ENCODE assay signal across 30 cellular contexts in the genomic region with DNA sequence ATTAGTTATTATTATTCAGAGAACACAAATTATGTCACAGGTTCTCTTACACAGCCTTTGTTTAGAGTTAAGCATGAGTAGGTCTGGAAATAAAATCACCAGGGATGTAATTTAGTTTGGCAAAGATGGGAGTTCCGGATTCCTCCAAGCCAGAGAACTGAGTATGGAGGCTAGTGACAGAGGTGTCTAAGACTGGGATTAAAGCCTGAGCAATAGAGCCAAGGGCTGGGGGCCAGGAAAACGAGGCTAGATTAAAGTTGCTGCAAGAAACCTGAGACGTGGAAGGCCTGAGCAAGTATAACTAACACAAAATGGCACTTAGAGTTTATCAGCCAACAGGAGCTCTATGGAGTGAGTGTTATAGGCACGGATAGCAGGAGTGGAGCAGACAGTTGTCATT.
"Had no signal": no experiment of that assay in that cellular context is flagged by ENCODE, and none has a peak within 500 bp of the region (broad histone marks: within the 10 kb centered on the region; RNA-seq: fewer than 3 reads in every experiment).

No MANE protein-coding gene starts in this region.

- H3K36me3 ChIP-seq: adrenal gland, cardiac muscle cell, colonic mucosa, esophagus squamous epithelium, gastroesophageal sphincter had no signal

- H3K27ac ChIP-seq: adrenal gland, body of pancreas, cardiac muscle cell, colonic mucosa, epithelial cell of prostate, esophagus squamous epithelium, gastroesophageal sphincter had no signal

- DNase-seq: activated CD4-positive, alpha-beta memory T cell treated with anti-CD3 and anti-CD28 coated beads for 36 hours; activated CD4-positive, alpha-beta T cell treated with anti-CD3 and anti-CD28 coated beads for 36 hours; activated CD4-positive, alpha-beta T cell treated with anti-CD3 and anti-CD28 coated beads, Interleukin-2, amount 10 ng/mL, durations not matched to agents 24 days and 14 days; activated CD4-positive, CD25-positive, alpha-beta regulatory T cell; activated CD4-positive, CD25-positive, alpha-beta regulatory T cell treated with anti-CD3 and anti-CD28 coated beads, Interleukin-2, amount 50 U/mL, for 72 hours; activated CD8-positive, alpha-beta memory T cell treated with anti-CD3 and anti-CD28 coated beads, Interleukin-2, amount 10 ng/mL, durations not matched to agents 7 days and 5 days; activated CD8-positive, alpha-beta memory T cell treated with anti-CD3 and anti-CD28 coated beads, Interleukin-2, amount 50 U/mL, for 4 hours; activated CD8-positive, alpha-beta T cell treated with anti-CD3 and anti-CD28 coated beads, Interleukin-2, amount 10 ng/mL, durations not matched to agents 7 days and 5 days; activated effector memory CD4-positive, alpha-beta T cell treated with anti-CD3 and anti-CD28 coated beads, Interleukin-2, amount 50 U/mL, for 16 hours; activated naive CD4-positive, alpha-beta T cell treated with anti-CD3 and anti-CD28 coated beads for 36 hours; activated naive CD8-positive, alpha-beta T cell treated with anti-CD3 and anti-CD28 coated beads for 36 hours; activated naive CD8-positive, alpha-beta T cell treated with anti-CD3 and anti-CD28 coated beads, Interleukin-2, amount 50 U/mL, for 24 hours; activated T-cell treated with anti-CD3 and anti-CD28 coated beads, Interleukin-2, amount 50 U/mL, for 1 hour; activated T-cell treated with anti-CD3 and anti-CD28 coated beads, Interleukin-2, amount 50 U/mL, for 48 hours; adrenal gland; amygdala; body of pancreas; central memory CD4-positive, alpha-beta T cell; cerebellar nuclear complex; colonic mucosa; effector CD8-positive, alpha-beta T cell; esophagus squamous epithelium; foreskin melanocyte; T-helper 2 cell had no signal

- H3K27me3 Mint-ChIP-seq: activated CD4-positive, alpha-beta memory T cell treated with anti-CD3 and anti-CD28 coated beads for 36 hours; activated CD4-positive, alpha-beta T cell treated with anti-CD3 and anti-CD28 coated beads for 36 hours; activated CD4-positive, alpha-beta T cell treated with anti-CD3 and anti-CD28 coated beads, Interleukin-2, amount 10 ng/mL, durations not matched to agents 24 days and 14 days; activated CD8-positive, alpha-beta memory T cell treated with anti-CD3 and anti-CD28 coated beads, Interleukin-2, amount 10 ng/mL, durations not matched to agents 7 days and 5 days; activated naive CD4-positive, alpha-beta T cell treated with anti-CD3 and anti-CD28 coated beads, Interleukin-2, amount 50 U/mL, for 24 hours; activated naive CD8-positive, alpha-beta T cell treated with anti-CD3 and anti-CD28 coated beads for 36 hours; activated naive CD8-positive, alpha-beta T cell treated with anti-CD3 and anti-CD28 coated beads, Interleukin-2, amount 50 U/mL, for 24 hours had no signal

- H3K27me3 ChIP-seq: adrenal gland, body of pancreas, cardiac muscle cell, colonic mucosa, esophagus squamous epithelium, gastroesophageal sphincter had no signal

- H3K9me3 Mint-ChIP-seq: activated CD4-positive, alpha-beta memory T cell treated with anti-CD3 and anti-CD28 coated beads for 36 hours; activated CD4-positive, alpha-beta T cell treated with anti-CD3 and anti-CD28 coated beads, Interleukin-2, amount 10 ng/mL, durations not matched to agents 24 days and 14 days; activated naive CD4-positive, alpha-beta T cell treated with anti-CD3 and anti-CD28 coated beads for 36 hours; activated naive CD4-positive, alpha-beta T cell treated with anti-CD3 and anti-CD28 coated beads, Interleukin-2, amount 50 U/mL, for 24 hours; activated naive CD8-positive, alpha-beta T cell treated with anti-CD3 and anti-CD28 coated beads for 36 hours; activated naive CD8-positive, alpha-beta T cell treated with anti-CD3 and anti-CD28 coated beads, Interleukin-2, amount 50 U/mL, for 24 hours; activated T-helper 1 cell treated with anti-CD3 and anti-CD28 coated beads, Interleukin-12 subunit alpha, Interleukin-12 subunit beta, Interleukin-2, Interleukin-4 antibody, amounts not matched to agents 30 ng/mL and 10 ng/mL and 1 ng/mL, durations not matched to agents 14 hours and 24 hours and 36 hours; activated T-helper 2 cell treated with anti-CD3 and anti-CD28 coated beads, Interferon-gamma antibody, Interleukin-2, Interleukin-4, amounts not matched to agents 10 μg/mL and 5 μg/mL and 100 μg/mL, durations not matched to agents 14 hours and 24 hours and 36 hours had no signal

- H3K4me1 ChIP-seq: adrenal gland, body of pancreas, colonic mucosa, esophagus squamous epithelium, gastroesophageal sphincter had no signal

- ATAC-seq: activated CD4-positive, alpha-beta T cell treated with anti-CD3 and anti-CD28 coated beads for 36 hours; activated CD8-positive, alpha-beta memory T cell treated with anti-CD3 and anti-CD28 coated beads, Interleukin-2, amount 10 ng/mL, durations not matched to agents 7 days and 5 days; activated CD8-positive, alpha-beta T cell treated with anti-CD3 and anti-CD28 coated beads, Interleukin-2, amount 10 ng/mL, durations not matched to agents 7 days and 5 days; activated naive CD8-positive, alpha-beta T cell treated with anti-CD3 and anti-CD28 coated beads, Interleukin-2, amount 50 U/mL, for 24 hours; body of pancreas; gastroesophageal sphincter had no signal

- H3K4me3 Mint-ChIP-seq: activated CD4-positive, alpha-beta memory T cell treated with anti-CD3 and anti-CD28 coated beads for 36 hours; activated CD4-positive, alpha-beta T cell treated with anti-CD3 and anti-CD28 coated beads for 36 hours; activated CD4-positive, alpha-beta T cell treated with anti-CD3 and anti-CD28 coated beads, Interleukin-2, amount 10 ng/mL, durations not matched to agents 24 days and 14 days; activated CD8-positive, alpha-beta memory T cell treated with anti-CD3 and anti-CD28 coated beads, Interleukin-2, amount 10 ng/mL, durations not matched to agents 7 days and 5 days; activated CD8-positive, alpha-beta T cell treated with anti-CD3 and anti-CD28 coated beads, Interleukin-2, amount 10 ng/mL, durations not matched to agents 7 days and 5 days; activated naive CD4-positive, alpha-beta T cell treated with anti-CD3 and anti-CD28 coated beads for 36 hours; activated naive CD4-positive, alpha-beta T cell treated with anti-CD3 and anti-CD28 coated beads, Interleukin-2, amount 50 U/mL, for 24 hours; activated naive CD8-positive, alpha-beta T cell treated with anti-CD3 and anti-CD28 coated beads for 36 hours; activated naive CD8-positive, alpha-beta T cell treated with anti-CD3 and anti-CD28 coated beads, Interleukin-2, amount 50 U/mL, for 24 hours; activated T-helper 1 cell treated with anti-CD3 and anti-CD28 coated beads, Interleukin-12 subunit alpha, Interleukin-12 subunit beta, Interleukin-2, Interleukin-4 antibody, amounts not matched to agents 30 ng/mL and 10 ng/mL and 1 ng/mL, durations not matched to agents 14 hours and 24 hours and 36 hours had no signal

- H3K4me3 ChIP-seq: adrenal gland, body of pancreas, cardiac muscle cell, colonic mucosa, esophagus squamous epithelium, gastroesophageal sphincter had no signal

- H3K9me3 ChIP-seq: adrenal gland, body of pancreas, colonic mucosa, esophagus squamous epithelium, gastroesophageal sphincter had no signal

- H3K27ac Mint-ChIP-seq: activated CD4-positive, alpha-beta memory T cell treated with anti-CD3 and anti-CD28 coated beads for 36 hours; activated CD4-positive, alpha-beta T cell treated with anti-CD3 and anti-CD28 coated beads for 36 hours; activated CD4-positive, alpha-beta T cell treated with anti-CD3 and anti-CD28 coated beads, Interleukin-2, amount 10 ng/mL, durations not matched to agents 24 days and 14 days; activated CD8-positive, alpha-beta memory T cell treated with anti-CD3 and anti-CD28 coated beads, Interleukin-2, amount 10 ng/mL, durations not matched to agents 7 days and 5 days; activated CD8-positive, alpha-beta T cell treated with anti-CD3 and anti-CD28 coated beads, Interleukin-2, amount 10 ng/mL, durations not matched to agents 7 days and 5 days; activated naive CD4-positive, alpha-beta T cell treated with anti-CD3 and anti-CD28 coated beads for 36 hours; activated naive CD4-positive, alpha-beta T cell treated with anti-CD3 and anti-CD28 coated beads, Interleukin-2, amount 50 U/mL, for 24 hours; activated naive CD8-positive, alpha-beta T cell treated with anti-CD3 and anti-CD28 coated beads for 36 hours; activated naive CD8-positive, alpha-beta T cell treated with anti-CD3 and anti-CD28 coated beads, Interleukin-2, amount 50 U/mL, for 24 hours; activated T-helper 1 cell treated with anti-CD3 and anti-CD28 coated beads, Interleukin-12 subunit alpha, Interleukin-12 subunit beta, Interleukin-2, Interleukin-4 antibody, amounts not matched to agents 30 ng/mL and 10 ng/mL and 1 ng/mL, durations not matched to agents 14 hours and 24 hours and 36 hours; activated T-helper 2 cell treated with anti-CD3 and anti-CD28 coated beads, Interferon-gamma antibody, Interleukin-2, Interleukin-4, amounts not matched to agents 10 μg/mL and 5 μg/mL and 100 μg/mL, durations not matched to agents 14 hours and 24 hours and 36 hours had no signal

- H3K36me3 Mint-ChIP-seq: activated CD4-positive, alpha-beta memory T cell treated with anti-CD3 and anti-CD28 coated beads for 36 hours; activated naive CD8-positive, alpha-beta T cell treated with anti-CD3 and anti-CD28 coated beads for 36 hours had no signal
